ENCODE assay signal across 8 cellular contexts in the genomic region with DNA sequence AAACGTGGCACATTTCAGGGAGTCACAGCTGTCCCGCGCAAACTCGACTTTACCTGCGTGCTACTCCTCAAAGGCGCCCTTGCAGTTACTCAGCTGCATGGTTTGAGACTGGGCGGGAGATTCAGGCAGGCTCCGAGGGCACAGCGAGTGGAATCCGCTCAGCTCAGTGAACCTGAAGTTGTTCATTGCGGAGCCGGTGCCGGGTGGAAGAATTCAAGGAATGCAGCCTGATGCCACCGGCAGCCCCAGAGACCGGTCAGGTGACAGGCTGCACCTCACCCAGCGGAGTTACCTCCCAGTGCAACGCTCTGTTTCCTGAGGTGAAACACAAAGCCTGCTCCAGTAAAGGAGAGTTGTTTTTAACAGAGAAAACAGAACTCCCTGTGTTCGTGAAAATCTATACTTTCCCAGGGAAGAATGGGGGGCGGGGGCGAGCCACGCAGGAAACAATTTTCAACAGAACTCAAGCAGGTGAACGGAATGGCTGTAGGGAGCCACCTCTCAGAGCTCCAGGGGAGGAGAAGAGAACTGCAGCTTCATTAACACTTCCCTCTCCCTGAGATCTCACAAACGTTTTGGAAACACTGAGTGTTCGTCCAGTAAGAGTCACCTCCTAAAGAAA. TPM values are rescaled to one million over a fixed set of nuclear protein-coding genes. Genes with fewer than 3 reads are reported as not detected.
DNase-seq lines count a peak whose midpoint lies in the region; ATAC-seq, FAIRE-seq and TF ChIP-seq lines count a peak whose summit lies in the region.

No MANE protein-coding gene starts in this region.

- ATAC-seq in stimulated activated effector memory CD8-positive, alpha-beta T cell treated with anti-CD3 and anti-CD28 coated beads, Interleukin-12 subunit alpha, Interleukin-12 subunit beta, amount 100 ng/mL, for 72 hours: no peak
- ATAC-seq in HG03159 (IDR thresholded peaks at IDR 0.05; ENCODE audit: unreplicated experiment): no peak
- no peak for ATAC-seq in GM19467 (IDR thresholded peaks at IDR 0.05; ENCODE audit: unreplicated experiment)

- peaks cover 8% of the 10 kb centered on the region for H3K27me3 ChIP-seq in HUES6 (ENCODE audit: control insufficient read depth, insufficient read depth, low read length)
- no peaks in the 10 kb centered on the region for H3K27me3 ChIP-seq in iPS-18a (ENCODE audit: control insufficient read depth, insufficient read depth, low read length)

- H3K4me3 ChIP-seq in HUES6 (ENCODE audit: low read depth, low read length) (peak overlapping the region; percentile 65), astrocyte of the cerebellum (ENCODE audit: low read depth, low read length) (peak overlapping the region; percentile 28), iPS-18a (ENCODE audit: low read length) (peak overlapping the region; percentile 68)

- H3K27ac ChIP-seq in HUES6 (ENCODE audit: low read depth, low read length): peak overlapping the region; percentile 75; the same call in 1 of the 2 replicates
- H3K27ac ChIP-seq in iPS-18a (ENCODE audit: low read length): peak overlapping the region; percentile 80

- H3K4me1 ChIP-seq in HUES6 (ENCODE audit: control insufficient read depth, insufficient read depth, low read length) (peaks cover 35% of the 10 kb centered on the region), iPS-18a (ENCODE audit: control insufficient read depth, low read depth, low read length) (peaks cover 60% of the 10 kb centered on the region)

- in situ Hi-C loops in astrocyte of the cerebellum (cut with HindIII; ENCODE audit: low sequenced_read_pairs): loop anchor here (5.0 kb wide), 3 partner anchors 33 to 297 kb away; partner anchors contain the start of gene PTX3

- no peak overlapping the region for H3K27ac Mint-ChIP-seq in stimulated activated effector memory CD8-positive, alpha-beta T cell treated with anti-CD3 and anti-CD28 coated beads, Interleukin-12 subunit alpha, Interleukin-12 subunit beta, amount 100 ng/mL, for 72 hours

- FAIRE-seq in frontal cortex (lab: Jason Lieb, UNC): no peak

- no peak for TF ChIP-seq CTCF in astrocyte of the cerebellum (IDR thresholded peaks at IDR 0.05; ENCODE audit: low read depth, low read length, missing control alignments)

- DNase-seq in astrocyte of the cerebellum (ENCODE audit: low read depth) (no peak), frontal cortex (ENCODE audit: low spot score in 2 of 2) (no peak), globus pallidus (ENCODE audit: low spot score) (no peak)
- no peak for DNase-seq in stimulated activated effector memory CD8-positive, alpha-beta T cell treated with anti-CD3 and anti-CD28 coated beads, Interleukin-12 subunit alpha, Interleukin-12 subunit beta, amount 100 ng/mL, for 72 hours (ENCODE audit: low spot score in 2 of 2)

- no peaks in the 10 kb centered on the region for H3K9me3 Mint-ChIP-seq in stimulated activated effector memory CD8-positive, alpha-beta T cell treated with anti-CD3 and anti-CD28 coated beads, Interleukin-12 subunit alpha, Interleukin-12 subunit beta, amount 100 ng/mL, for 72 hours

- H3K9me3 ChIP-seq in HUES6 (ENCODE audit: control insufficient read depth, insufficient read depth, low read depth, low read length) (no peaks in the 10 kb centered on the region), iPS-18a (ENCODE audit: control insufficient read depth, low read depth, low read length) (no peaks in the 10 kb centered on the region)

- no peaks in the 10 kb centered on the region for H3K36me3 Mint-ChIP-seq in stimulated activated effector memory CD8-positive, alpha-beta T cell treated with anti-CD3 and anti-CD28 coated beads, Interleukin-12 subunit alpha, Interleukin-12 subunit beta, amount 100 ng/mL, for 72 hours

- H3K36me3 ChIP-seq in HUES6 (ENCODE audit: control insufficient read depth, insufficient read depth, low read length): no peaks in the 10 kb centered on the region
- no peaks in the 10 kb centered on the region for H3K36me3 ChIP-seq in iPS-18a (ENCODE audit: control insufficient read depth, low read depth, low read length)

- peak overlapping the region; percentile 11 for H3K4me3 Mint-ChIP-seq in stimulated activated effector memory CD8-positive, alpha-beta T cell treated with anti-CD3 and anti-CD28 coated beads, Interleukin-12 subunit alpha, Interleukin-12 subunit beta, amount 100 ng/mL, for 72 hours

- H3K9ac ChIP-seq in HUES6 (ENCODE audit: low read length) (peak overlapping the region; percentile 73), iPS-18a (ENCODE audit: low read length) (peak overlapping the region; percentile 71)

- H3K4me1 Mint-ChIP-seq in stimulated activated effector memory CD8-positive, alpha-beta T cell treated with anti-CD3 and anti-CD28 coated beads, Interleukin-12 subunit alpha, Interleukin-12 subunit beta, amount 100 ng/mL, for 72 hours: no peaks in the 10 kb centered on the region

RNA-seq across cellular contexts. Expression of gene VEPH1, which starts 3.8 kb away (rescaled TPM):
- 13.0 TPM for total RNA-seq in frontal cortex
